10 cellular contexts compared by ENCODE assay signal in the genomic region with DNA sequence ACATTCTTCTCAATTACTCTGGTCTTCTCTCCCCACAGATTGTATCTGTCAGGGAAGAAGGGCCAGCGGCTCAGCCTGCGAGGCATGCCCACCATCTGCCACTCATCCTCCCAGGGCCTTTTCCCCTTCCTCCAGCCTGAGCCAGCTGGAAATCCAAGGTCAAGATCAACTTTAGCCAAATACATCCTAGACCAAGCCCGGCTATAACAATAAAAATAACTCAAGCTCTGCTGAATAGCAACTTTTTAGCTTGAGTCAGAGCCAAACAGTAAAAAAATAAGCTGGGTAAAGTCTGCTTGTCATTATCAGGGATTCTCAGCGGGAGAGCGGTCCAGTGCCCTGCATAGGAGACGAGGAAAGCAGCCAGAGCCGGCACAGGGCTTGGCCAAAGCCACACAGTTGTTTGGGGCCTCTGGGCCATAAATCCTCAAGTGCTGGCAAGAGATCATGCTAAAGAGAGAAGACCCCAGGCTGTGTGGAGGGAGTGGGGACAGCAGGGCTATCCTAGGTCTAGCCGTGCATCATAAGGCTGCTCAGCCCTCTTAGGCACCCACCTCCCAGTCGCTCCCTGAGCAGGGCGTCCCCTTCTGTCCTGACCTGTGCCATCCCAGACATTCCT.
DNase-seq lines count a peak whose midpoint lies in the region; ATAC-seq and TF ChIP-seq lines count a peak whose summit lies in the region.
"Had no signal": no experiment of that assay in that cellular context is flagged by ENCODE, and none has a peak within 500 bp of the region (broad histone marks: within the 10 kb centered on the region; RNA-seq: fewer than 3 reads in every experiment).

No MANE protein-coding gene starts in this region.

- H3K4me1 Mint-ChIP-seq in CD8-positive, alpha-beta T cell (ENCODE audit: low read depth): peaks cover 19% of the 10 kb centered on the region
- H3K4me1 Mint-ChIP-seq in T-helper 17 cell: peaks cover 15% of the 10 kb centered on the region
- H3K4me1 Mint-ChIP-seq in progenitor cell of endocrine pancreas (ENCODE audit: low read depth): no peaks in the 10 kb centered on the region
- H3K4me1 Mint-ChIP-seq in Calu3 (ENCODE audit: low read depth, unreplicated experiment): no peaks in the 10 kb centered on the region

- CTCF ChIA-PET in CD8-positive, alpha-beta T cell (lab: Charles Lee): interaction anchor here (0.6 kb wide), 1 partner anchor 12 kb away, joined by 3 read pairs; no protein-coding TSS in a partner anchor
- CTCF ChIA-PET in Calu3 (lab: Charles Lee): no interaction called here

- POLR2A ChIA-PET in CD8-positive, alpha-beta T cell (lab: Charles Lee): interaction anchor here (0.7 to 1.6 kb wide), 2 partner anchors 14 to 17 kb away, joined by 3 to 4 read pairs; no protein-coding TSS in a partner anchor

- no peaks in the 10 kb centered on the region for H3K27me3 Mint-ChIP-seq in CD8-positive, alpha-beta T cell (ENCODE audit: low read depth)
- H3K27me3 Mint-ChIP-seq in T-helper 17 cell: no peaks in the 10 kb centered on the region
- peaks cover 4% of the 10 kb centered on the region for H3K27me3 Mint-ChIP-seq in progenitor cell of endocrine pancreas
- peaks cover 52% of the 10 kb centered on the region for H3K27me3 Mint-ChIP-seq in Calu3 (ENCODE audit: unreplicated experiment)

- no peaks in the 10 kb centered on the region for H3K9me3 Mint-ChIP-seq in CD8-positive, alpha-beta T cell
- H3K9me3 Mint-ChIP-seq in progenitor cell of endocrine pancreas (ENCODE audit: low read depth) (no peaks in the 10 kb centered on the region), Calu3 (ENCODE audit: low read depth, unreplicated experiment) (no peaks in the 10 kb centered on the region)

- H3K27ac Mint-ChIP-seq in CD8-positive, alpha-beta T cell: peak overlapping the region; percentile 45
- H3K27ac Mint-ChIP-seq in T-helper 17 cell: peak overlapping the region; percentile 29
- peak overlapping the region; percentile 49 for H3K27ac Mint-ChIP-seq in progenitor cell of endocrine pancreas
- H3K27ac Mint-ChIP-seq in Calu3 (ENCODE audit: unreplicated experiment): no peak overlapping the region

- no peak for DNase-seq in CD8-positive, alpha-beta T cell
- no peak for DNase-seq in T-helper 17 cell
- peak; percentile 61 to 80 for DNase-seq in foreskin fibroblast
- DNase-seq in progenitor cell of endocrine pancreas (ENCODE audit: low spot score, unreplicated experiment): no peak
- no peak for DNase-seq in GM19238 (ENCODE audit: insufficient read length, low spot score)
- DNase-seq in GOT3 (lab: John Stamatoyannopoulos, UW): no peak
- DNase-seq in Calu3: no peak
- no peak for DNase-seq in NCI-H748 (lab: John Stamatoyannopoulos, UW; ENCODE audit: unreplicated experiment)
- DNase-seq: activated CD4-positive, alpha-beta T cell treated with anti-CD3 and anti-CD28 coated beads, Interleukin-2, amount 50 U/mL, for 48 hours; RPMI8226 had no signal

- H3K9me3 ChIP-seq in CD8-positive, alpha-beta T cell (ENCODE audit: low read length): no peaks in the 10 kb centered on the region
- no peaks in the 10 kb centered on the region for H3K9me3 ChIP-seq in T-helper 17 cell (ENCODE audit: control insufficient read depth, low read length, poor library complexity, severe bottlenecking)

- no TSS peak for BruUV-seq in Calu3 (replicated peaks; lab: Mats Ljungman, UMichigan)

- H3K36me3 Mint-ChIP-seq in CD8-positive, alpha-beta T cell: no peaks in the 10 kb centered on the region
- H3K36me3 Mint-ChIP-seq in T-helper 17 cell (ENCODE audit: low read depth) (no peaks in the 10 kb centered on the region), progenitor cell of endocrine pancreas (ENCODE audit: insufficient read depth) (no peaks in the 10 kb centered on the region), Calu3 (ENCODE audit: insufficient read depth, unreplicated experiment) (no peaks in the 10 kb centered on the region)

- H3K36me3 ChIP-seq in CD8-positive, alpha-beta T cell (ENCODE audit: insufficient read depth, low read length): no peaks in the 10 kb centered on the region

- H3K27ac ChIP-seq in CD8-positive, alpha-beta T cell (ENCODE audit: low read depth, low read length): no peak overlapping the region

- intact Hi-C loops in CD8-positive, alpha-beta T cell (cut with DNase I, micrococcal nuclease): no loop called here
- intact Hi-C loops in Calu3 (cut with micrococcal nuclease; ENCODE audit: unreplicated experiment): no loop called here

- ATAC-seq in CD8-positive, alpha-beta T cell: no peak
- no peak for ATAC-seq in T-helper 17 cell

- no peak overlapping the region for H3K4me3 Mint-ChIP-seq in CD8-positive, alpha-beta T cell
- H3K4me3 Mint-ChIP-seq in T-helper 17 cell (no peak overlapping the region), progenitor cell of endocrine pancreas (ENCODE audit: low read depth) (no peak overlapping the region), Calu3 (ENCODE audit: low read depth, unreplicated experiment) (no peak overlapping the region)

- H3K4me1 ChIP-seq in CD8-positive, alpha-beta T cell (ENCODE audit: insufficient read depth, low read length): peaks cover 29% of the 10 kb centered on the region

- H3K27me3 ChIP-seq in CD8-positive, alpha-beta T cell (ENCODE audit: insufficient read depth, low read length): no peaks in the 10 kb centered on the region

- no peak overlapping the region for H3K4me3 ChIP-seq in CD8-positive, alpha-beta T cell (ENCODE audit: low read depth, low read length)
- H3K4me3 ChIP-seq in foreskin fibroblast (ENCODE audit: low read depth in 1 of 2, low read length in 2 of 2): no peak overlapping the region

- TF ChIP-seq CTCF in CD8-positive, alpha-beta T cell (IDR thresholded peaks at IDR 0.05): no peak
- TF ChIP-seq CTCF in foreskin fibroblast (IDR thresholded peaks at IDR 0.05; ENCODE audit: low read depth, low read length): no peak
- no peak for TF ChIP-seq CTCF in progenitor cell of endocrine pancreas (IDR thresholded peaks at IDR 0.05; ENCODE audit: unreplicated experiment)
- no peak for TF ChIP-seq CTCF in Calu3 (IDR thresholded peaks at IDR 0.05; ENCODE audit: unreplicated experiment)

Comparison
In these comparisons a context has a peak if more than half of its experiments do, and no peak if none do; other contexts are left out.
1. DNase-seq: peak in foreskin fibroblast (2 of 2); none in CD8-positive, alpha-beta T cell (0 of 7), T-helper 17 cell (0 of 3), progenitor cell of endocrine pancreas (single experiment), GM19238 (single experiment), GOT3 (single experiment), Calu3 (single experiment) and NCI-H748 (single experiment).